In genomic region chr10:69460576-69461242, GRCh38 we compare ENCODE assay signal across 17 cellular contexts. TPM values are rescaled to one million over a fixed set of nuclear protein-coding genes. Genes with fewer than 3 reads are reported as not detected.
DNase-seq lines count a peak whose midpoint lies in the region; TF ChIP-seq lines count a peak whose summit lies in the region.
"Had no signal": no experiment of that assay in that cellular context is flagged by ENCODE, and none has a peak within 500 bp of the region (broad histone marks: within the 10 kb centered on the region; RNA-seq: fewer than 3 reads in every experiment).

No MANE protein-coding gene starts in this region.

- 85% methylated on average over 9 of the region's 9 CpGs for WGBS in esophagus muscularis mucosa
- no CpG with 5 or more reads among the region's 9 CpGs for WGBS in trophoblast cell (ENCODE audit: extremely low coverage, insufficient coverage, insufficient read length)

- TF ChIP-seq POLR2A in esophagus muscularis mucosa (IDR thresholded peaks at IDR 0.05; ENCODE audit: low read depth) (no peak), uterus (IDR thresholded peaks at IDR 0.05) (no peak)

- no peaks in the 10 kb centered on the region for H3K27me3 ChIP-seq in left ventricle myocardium inferior (ENCODE audit: low read depth)
- no peaks in the 10 kb centered on the region for H3K27me3 ChIP-seq in esophagus muscularis mucosa
- no peaks in the 10 kb centered on the region for H3K27me3 ChIP-seq in trophoblast cell (ENCODE audit: insufficient read depth, low read length)
- H3K27me3 ChIP-seq in uterus = no peaks in the 10 kb centered on the region

- no peak overlapping the region for H3K4ac ChIP-seq in trophoblast cell (ENCODE audit: low read depth, low read length)

- H3K36me3 ChIP-seq in left ventricle myocardium inferior (no peaks in the 10 kb centered on the region), esophagus muscularis mucosa (peaks cover 0 to 11% (median 8%) of the 10 kb centered on the region in 4 donors), trophoblast cell (ENCODE audit: control insufficient read depth in 1 of 2, insufficient read depth in 2 of 2, low read length in 2 of 2) (no peaks in the 10 kb centered on the region), uterus (no peaks in the 10 kb centered on the region)

- DNase-seq in left ventricle myocardium inferior = no peak
- no peak for DNase-seq in cardiac septum (ENCODE audit: low spot score)
- DNase-seq in esophagus muscularis mucosa (ENCODE audit: extremely low spot score) = no peak
- no peak for DNase-seq in trophoblast cell
- DNase-seq in uterus = no peak
- DNase-seq in KG1 (lab: John Stamatoyannopoulos, UW) = no peak
- no peak for DNase-seq in NAMALWA (ENCODE audit: low spot score)
- DNase-seq in NCI-H526 (lab: John Stamatoyannopoulos, UW) = no peak
- DNase-seq: effector memory CD8-positive, alpha-beta T cell; foreskin melanocyte; NCI-H1092 treated with DMSO at 0.1 percent for 48 hours; NCI-H2227 treated with DMSO at 0.1 percent for 48 hours; stimulated activated CD4-positive, alpha-beta T cell treated with anti-CD3 and anti-CD28 coated beads, Interleukin-2, amount 100 ng/mL, for 48 hours had no signal

- no peak overlapping the region for H2BK120ac ChIP-seq in trophoblast cell (ENCODE audit: insufficient read depth, low read length, poor library complexity)

- no peak overlapping the region for H4K8ac ChIP-seq in trophoblast cell (ENCODE audit: low read depth, low read length)

- H3K79me2 ChIP-seq in trophoblast cell (ENCODE audit: control insufficient read depth, insufficient read depth, low read length, poor library complexity) = peaks cover 2% of the 10 kb centered on the region

- intact Hi-C loops in left ventricle myocardium inferior (cut with micrococcal nuclease) (no loop called here), cardiac septum (cut with DNase I) (no loop called here), esophagus muscularis mucosa (cut with DNase I) (no loop called here), uterus (cut with DNase I; ENCODE audit: low total_unique reads) (no loop called here)

- peak overlapping the region; percentile 5 for H3K18ac ChIP-seq in trophoblast cell (ENCODE audit: low read length)

- H3K4me1 ChIP-seq in left ventricle myocardium inferior = peaks cover 88% of the 10 kb centered on the region
- H3K4me1 ChIP-seq in esophagus muscularis mucosa = peaks cover 64 to 100% (median 94%) of the 10 kb centered on the region in 4 donors
- peaks cover 33 to 41% of the 10 kb centered on the region in 2 experiments for H3K4me1 ChIP-seq in trophoblast cell (ENCODE audit: control insufficient read depth in 1 of 2, insufficient read depth in 2 of 2, low read length in 2 of 2)
- peaks cover 5 to 11% of the 10 kb centered on the region in 2 donors for H3K4me1 ChIP-seq in uterus

- H3K4me3 ChIP-seq in left ventricle myocardium inferior (no peak overlapping the region), esophagus muscularis mucosa (no peak overlapping the region), trophoblast cell (ENCODE audit: low read depth, low read length) (no peak overlapping the region), uterus (no peak overlapping the region)
- H3K4me3 ChIP-seq: mucosa of descending colon had no signal

- peak overlapping the region; percentile 59 for H2AK5ac ChIP-seq in trophoblast cell (ENCODE audit: low read length)

- H2BK5ac ChIP-seq in trophoblast cell (ENCODE audit: low read depth, low read length, poor library complexity) = no peak overlapping the region

- H3K4me2 ChIP-seq in trophoblast cell (ENCODE audit: low read length) = no peak overlapping the region
- H3K4me2 ChIP-seq: SK-N-SH had no signal

- no peak overlapping the region for H2BK12ac ChIP-seq in trophoblast cell (ENCODE audit: low read length)

- H3K9ac ChIP-seq in trophoblast cell (ENCODE audit: low read length) = no peak overlapping the region
- H3K9ac ChIP-seq: SK-N-SH had no signal

- TF ChIP-seq EP300 in esophagus muscularis mucosa (IDR thresholded peaks at IDR 0.05) = no peak

- no peak overlapping the region for H2AFZ ChIP-seq in trophoblast cell (ENCODE audit: insufficient read depth, low read length, poor library complexity)

- H3K14ac ChIP-seq in trophoblast cell (ENCODE audit: low read length) = no peak overlapping the region

- H4K91ac ChIP-seq in trophoblast cell (ENCODE audit: low read depth, low read length) = peak overlapping the region; percentile 51

- no peak overlapping the region for H3K23ac ChIP-seq in trophoblast cell (ENCODE audit: low read length)

- H3K79me1 ChIP-seq in trophoblast cell (ENCODE audit: low read length) = peaks cover 16% of the 10 kb centered on the region

- H3K9me3 ChIP-seq in left ventricle myocardium inferior (replicated peaks) (no peaks in the 10 kb centered on the region), esophagus muscularis mucosa (no peaks in the 10 kb centered on the region), trophoblast cell (ENCODE audit: insufficient read depth, low read depth, low read length) (peaks cover 2% of the 10 kb centered on the region), uterus (no peaks in the 10 kb centered on the region)
- H3K9me3 ChIP-seq: mucosa of descending colon, SK-N-SH had no signal

- no peak for TF ChIP-seq CTCF in left ventricle myocardium inferior (IDR thresholded peaks at IDR 0.05; ENCODE audit: borderline replicate concordance)
- no peak for TF ChIP-seq CTCF in esophagus muscularis mucosa (IDR thresholded peaks at IDR 0.05)
- no peak for TF ChIP-seq CTCF in uterus (IDR thresholded peaks at IDR 0.05)

- H3K27ac ChIP-seq in left ventricle myocardium inferior (replicated peaks) (peak overlapping the region; percentile 91), esophagus muscularis mucosa (replicated peaks in 1 of 4) (peak overlapping the region; percentile 85 to 92 (median 88)), trophoblast cell (ENCODE audit: low read depth, low read length) (no peak overlapping the region), uterus (peak overlapping the region; percentile 31 to 51)
- H3K27ac ChIP-seq: VCaP had no signal

- no peak overlapping the region for H4K12ac ChIP-seq in trophoblast cell (ENCODE audit: low read depth, low read length)

RNA-seq across cellular contexts. Expression of gene TSPAN15, which starts 9.4 kb away (rescaled TPM):
- total RNA-seq in left ventricle myocardium inferior = 6.8 TPM
- 6.9 TPM for total RNA-seq in cardiac septum
- 10 to 100 TPM; 40.3 to 59.4 (median 53.5) TPM for total RNA-seq in esophagus muscularis mucosa
- 19.1 and 19.5 TPM in 2 replicates for polyA plus RNA-seq in trophoblast cell (2013)
- 10 to 100 TPM; 17.2 to 58.1 (median 24.4) TPM for total RNA-seq in uterus
- polyA plus RNA-seq: IgD-negative memory B cell had no signal

RNA-seq across cellular contexts. Expression of gene TACR2, which starts 44.0 kb away (rescaled TPM):
- not detected for total RNA-seq in left ventricle myocardium inferior
- 0.13 TPM for total RNA-seq in cardiac septum
- total RNA-seq in esophagus muscularis mucosa = 10 to 100 TPM; 51.4 to 72.6 (median 68.1) TPM
- 0.07 and 0.10 TPM in 2 replicates for polyA plus RNA-seq in trophoblast cell (2013)
- 10 to 100 TPM in 2 of 4 donors, 1 to 10 TPM in 1, under 1 TPM in 1; 0.28 to 35.0 (median 13.8) TPM for total RNA-seq in uterus
